8 cellular contexts compared by ENCODE assay signal in the genomic region with DNA sequence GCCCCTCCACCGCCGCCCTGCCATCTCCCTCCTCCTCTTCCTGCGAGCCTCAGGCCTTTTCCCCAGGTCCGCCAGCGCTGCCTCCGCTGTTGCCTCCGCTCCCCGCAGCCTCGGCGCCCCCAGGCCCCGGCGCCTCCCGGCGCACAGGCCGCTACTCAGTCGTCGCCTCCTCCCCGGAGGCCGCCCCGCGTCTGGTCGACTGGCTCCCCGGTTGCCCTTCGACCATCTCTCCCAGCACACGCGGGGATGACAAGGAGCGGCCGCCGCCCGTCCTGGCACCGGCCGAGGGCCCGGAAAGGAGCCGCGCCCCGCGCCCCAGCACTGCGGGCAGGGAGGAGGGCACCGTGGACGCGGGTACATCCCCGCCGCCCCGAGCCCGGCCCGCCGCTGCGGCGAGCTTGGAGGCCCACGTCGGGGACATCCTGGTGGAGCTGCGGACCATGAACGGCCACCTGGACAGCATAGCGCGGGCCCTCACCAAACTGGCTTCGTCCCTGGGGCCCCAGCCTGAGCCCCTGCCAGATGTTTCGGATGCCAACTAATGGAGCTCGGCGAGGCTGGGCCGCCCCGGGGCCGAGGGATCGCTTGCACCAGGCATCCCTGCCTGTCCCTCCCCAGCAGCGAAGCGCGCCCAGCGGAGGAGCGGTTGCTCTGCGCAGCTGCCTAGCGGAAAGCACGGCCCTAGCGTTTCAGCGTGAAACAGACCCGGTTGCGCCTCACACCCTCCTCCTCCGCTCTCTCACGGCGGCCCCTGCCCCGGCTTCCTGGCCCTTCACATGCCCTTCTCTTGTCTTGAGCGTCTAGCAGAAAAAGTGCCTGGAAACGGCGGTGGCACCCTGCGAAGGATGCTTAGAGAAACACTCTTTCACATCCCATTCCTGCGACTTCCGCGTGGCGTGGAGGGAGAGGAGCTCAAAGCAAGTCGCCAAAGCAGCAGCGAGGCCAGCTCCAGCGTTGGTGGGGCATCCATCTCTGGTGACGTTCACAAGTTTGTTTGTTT.
DNase-seq lines count a peak whose midpoint lies in the region; ATAC-seq and TF ChIP-seq lines count a peak whose summit lies in the region.

No MANE protein-coding gene starts in this region.

- H3K4me1 ChIP-seq in left ventricle myocardium inferior = peaks cover 11% of the 10 kb centered on the region
- H3K4me1 ChIP-seq in sigmoid colon = peaks cover 0 to 14% (median 12%) of the 10 kb centered on the region in 4 donors

- H3K27ac ChIP-seq in HL-60 (replicated peaks) (no peak overlapping the region), left ventricle myocardium inferior (replicated peaks) (no peak overlapping the region), sigmoid colon (no peak overlapping the region)

- TF ChIP-seq EP300 in sigmoid colon (IDR thresholded peaks at IDR 0.05) = no peak

- no peak overlapping the region for H3K27ac Mint-ChIP-seq in activated T-helper 17 cell treated with anti-CD3 and anti-CD28 coated beads, Interleukin-2, amount 50 U/mL, for 72 hours

- no peaks in the 10 kb centered on the region for H3K9me3 ChIP-seq in left ventricle myocardium inferior (replicated peaks)
- no peaks in the 10 kb centered on the region for H3K9me3 ChIP-seq in sigmoid colon

- peak in 1 of 2 experiments; percentile 21 for DNase-seq in HL-60 (ENCODE audit: low read depth in 1 of 2, low spot score in 1 of 2)
- DNase-seq in left ventricle myocardium inferior = peak; percentile 17
- no peak for DNase-seq in sigmoid colon
- no peak for DNase-seq in GM10266 (ENCODE audit: extremely low spot score)
- DNase-seq in SK-N-DZ (ENCODE audit: low spot score) = no peak

- H3K4me1 Mint-ChIP-seq in activated T-helper 17 cell treated with anti-CD3 and anti-CD28 coated beads, Interleukin-2, amount 50 U/mL, for 72 hours = peaks cover 9% of the 10 kb centered on the region

- H3K4me3 Mint-ChIP-seq in activated T-helper 17 cell treated with anti-CD3 and anti-CD28 coated beads, Interleukin-2, amount 50 U/mL, for 72 hours = peak overlapping the region; percentile 62

- intact Hi-C loops in left ventricle myocardium inferior (cut with micrococcal nuclease) (no loop called here), sigmoid colon (cut with DNase I) (loop anchor here (5.0 kb wide), 1 partner anchor 241 kb away; no protein-coding TSS in a partner anchor)

- H3K27me3 ChIP-seq in HL-60 (ENCODE audit: insufficient read depth, poor library complexity, severe bottlenecking) (peaks cover 9% of the 10 kb centered on the region), left ventricle myocardium inferior (ENCODE audit: low read depth) (peaks cover 67% of the 10 kb centered on the region), sigmoid colon (peaks cover 0 to 11% (median 0%) of the 10 kb centered on the region in 3 donors)

- TF ChIP-seq CTCF in HL-60 (IDR thresholded peaks at IDR 0.05; ENCODE audit: insufficient read depth, low read length) (no peak), left ventricle myocardium inferior (IDR thresholded peaks at IDR 0.05; ENCODE audit: borderline replicate concordance) (no peak), sigmoid colon (IDR thresholded peaks at IDR 0.05) (peak in 1 of 4 experiments; percentile 21), GM10266 (IDR thresholded peaks at IDR 0.05; ENCODE audit: control insufficient read depth, insufficient read depth, low read depth, missing control alignments) (no peak)

- peak overlapping the region; percentile 31 for H3K4me3 ChIP-seq in HL-60 (replicated peaks; ENCODE audit: insufficient read depth, low read length)
- H3K4me3 ChIP-seq in left ventricle myocardium inferior = peak overlapping the region; percentile 54
- peak overlapping the region in 3 of 4 donors; percentile 12 to 40 (median 38) for H3K4me3 ChIP-seq in sigmoid colon

- no peak for TF ChIP-seq POLR2A in sigmoid colon (IDR thresholded peaks at IDR 0.05)

- no peaks in the 10 kb centered on the region for H3K27me3 Mint-ChIP-seq in activated T-helper 17 cell treated with anti-CD3 and anti-CD28 coated beads, Interleukin-2, amount 50 U/mL, for 72 hours

- peak; percentile 67 for ATAC-seq in activated T-helper 17 cell treated with anti-CD3 and anti-CD28 coated beads, Interleukin-2, amount 50 U/mL, for 72 hours (replicated peaks)
- ATAC-seq in HG02870 (IDR thresholded peaks at IDR 0.05; ENCODE audit: unreplicated experiment) (no peak), HG02759 (IDR thresholded peaks at IDR 0.05; ENCODE audit: unreplicated experiment) (no peak)

- H3K36me3 Mint-ChIP-seq in activated T-helper 17 cell treated with anti-CD3 and anti-CD28 coated beads, Interleukin-2, amount 50 U/mL, for 72 hours (ENCODE audit: low read depth) = peaks cover 6% of the 10 kb centered on the region

- H3K36me3 ChIP-seq in left ventricle myocardium inferior (no peaks in the 10 kb centered on the region), sigmoid colon (no peaks in the 10 kb centered on the region)

- WGBS in sigmoid colon, 2 donors = 18 to 20% methylated on average over 91 of the region's 91 CpGs

- no peaks in the 10 kb centered on the region for H3K9me3 Mint-ChIP-seq in activated T-helper 17 cell treated with anti-CD3 and anti-CD28 coated beads, Interleukin-2, amount 50 U/mL, for 72 hours
